14 cellular contexts compared by ENCODE assay signal in the genomic region with DNA sequence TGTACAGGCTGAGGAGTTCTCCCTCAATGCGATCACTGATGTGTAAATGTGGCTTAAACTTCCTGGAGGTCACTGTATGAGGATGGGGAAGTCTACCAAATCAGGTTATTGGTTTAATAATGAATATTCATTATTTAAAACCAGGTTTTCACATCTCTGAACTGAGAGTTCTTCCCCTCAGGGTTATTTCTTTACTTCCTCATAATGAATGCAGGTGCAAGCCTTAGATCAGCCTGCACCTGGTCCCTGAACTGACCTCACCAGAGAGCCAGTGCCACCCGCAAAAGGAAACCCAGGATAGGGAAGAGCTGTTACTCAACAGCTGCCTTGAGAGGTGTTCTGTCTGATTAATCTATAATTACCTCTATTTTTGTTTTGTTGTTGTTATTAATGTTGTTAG.
DNase-seq lines count a peak whose midpoint lies in the region; ATAC-seq and TF ChIP-seq lines count a peak whose summit lies in the region.
"Had no signal": no experiment of that assay in that cellular context is flagged by ENCODE, and none has a peak within 500 bp of the region (broad histone marks: within the 10 kb centered on the region; RNA-seq: fewer than 3 reads in every experiment).

No MANE protein-coding gene starts in this region.

- H3K36me3 Mint-ChIP-seq in activated naive CD4-positive, alpha-beta T cell treated with anti-CD3 and anti-CD28 coated beads for 36 hours (ENCODE audit: low read depth): no peaks in the 10 kb centered on the region

- H3K9me3 Mint-ChIP-seq in activated naive CD4-positive, alpha-beta T cell treated with anti-CD3 and anti-CD28 coated beads for 36 hours: no peaks in the 10 kb centered on the region
- H3K9me3 Mint-ChIP-seq: activated T-helper 1 cell treated with anti-CD3 and anti-CD28 coated beads, Interleukin-12 subunit alpha, Interleukin-12 subunit beta, Interleukin-2, Interleukin-4 antibody, amounts not matched to agents 30 ng/mL and 10 ng/mL and 1 ng/mL, durations not matched to agents 14 hours and 24 hours and 36 hours had no signal

- no peak overlapping the region for H3K27ac Mint-ChIP-seq in activated naive CD4-positive, alpha-beta T cell treated with anti-CD3 and anti-CD28 coated beads for 36 hours
- H3K27ac Mint-ChIP-seq: activated T-helper 1 cell treated with anti-CD3 and anti-CD28 coated beads, Interleukin-12 subunit alpha, Interleukin-12 subunit beta, Interleukin-2, Interleukin-4 antibody, amounts not matched to agents 30 ng/mL and 10 ng/mL and 1 ng/mL, durations not matched to agents 14 hours and 24 hours and 36 hours had no signal

- H3K4me1 ChIP-seq in adrenal gland (replicated peaks in 1 of 2): no peaks in the 10 kb centered on the region

- POLR2A ChIA-PET in GM10248 (lab: Yijun Ruan, JAX): no interaction called here

- H3K27me3 ChIP-seq in adrenal gland: no peaks in the 10 kb centered on the region
- H3K27me3 ChIP-seq: hepatocyte, neutrophil had no signal

- 79 to 93% (median 87%) methylated on average over 2 of the region's 2 CpGs for WGBS in adrenal gland, 4 donors

- intact Hi-C loops in activated naive CD4-positive, alpha-beta T cell treated with anti-CD3 and anti-CD28 coated beads for 36 hours (cut with micrococcal nuclease): no loop called here
- intact Hi-C loops in adrenal gland (cut with DNase I): no loop called here

- H3K9me3 ChIP-seq in adrenal gland (replicated peaks in 1 of 3): no peaks in the 10 kb centered on the region
- H3K9me3 ChIP-seq: neutrophil had no signal

- ATAC-seq in GM19324 (IDR thresholded peaks at IDR 0.05; ENCODE audit: low FRiP score, unreplicated experiment): peak; percentile 96
- peak; percentile 81 for ATAC-seq in HG02884 (IDR thresholded peaks at IDR 0.05; ENCODE audit: unreplicated experiment)

- no peaks in the 10 kb centered on the region for H3K27me3 Mint-ChIP-seq in activated naive CD4-positive, alpha-beta T cell treated with anti-CD3 and anti-CD28 coated beads for 36 hours (ENCODE audit: low read depth)

- TF ChIP-seq CTCF in GM10248 (IDR thresholded peaks at IDR 0.05; ENCODE audit: control extremely low read depth, extremely low read depth, low read depth, missing control alignments) (no peak), adrenal gland (IDR thresholded peaks at IDR 0.05) (no peak)

- H3K4me1 Mint-ChIP-seq in activated naive CD4-positive, alpha-beta T cell treated with anti-CD3 and anti-CD28 coated beads for 36 hours (ENCODE audit: low read depth): no peaks in the 10 kb centered on the region

- TF ChIP-seq POLR2A in adrenal gland (IDR thresholded peaks at IDR 0.05): no peak

- H3K36me3 ChIP-seq in adrenal gland (replicated peaks in 1 of 2): no peaks in the 10 kb centered on the region
- H3K36me3 ChIP-seq: neutrophil had no signal

- CTCF ChIA-PET in GM10248 (lab: Yijun Ruan, JAX): no interaction called here
- CTCF ChIA-PET in activated naive CD4-positive, alpha-beta T cell treated with anti-CD3 and anti-CD28 coated beads for 36 hours (lab: Charles Lee): no interaction called here

- no peak overlapping the region for H3K27ac ChIP-seq in adrenal gland
- H3K27ac ChIP-seq: hepatocyte, neutrophil had no signal

- H3K4me3 Mint-ChIP-seq in activated naive CD4-positive, alpha-beta T cell treated with anti-CD3 and anti-CD28 coated beads for 36 hours: no peak overlapping the region
- H3K4me3 Mint-ChIP-seq: activated T-helper 1 cell treated with anti-CD3 and anti-CD28 coated beads, Interleukin-12 subunit alpha, Interleukin-12 subunit beta, Interleukin-2, Interleukin-4 antibody, amounts not matched to agents 30 ng/mL and 10 ng/mL and 1 ng/mL, durations not matched to agents 14 hours and 24 hours and 36 hours had no signal

- H3K4me3 ChIP-seq in adrenal gland: no peak overlapping the region
- H3K4me3 ChIP-seq: hepatocyte had no signal

- DNase-seq in GM10248 (ENCODE audit: extremely low spot score): peak; percentile 35
- DNase-seq in NCI-H146 (lab: John Stamatoyannopoulos, UW): peak; percentile 19
- DNase-seq in activated naive CD4-positive, alpha-beta T cell treated with anti-CD3 and anti-CD28 coated beads for 36 hours: no peak
- DNase-seq in HuH-7.5 (ENCODE audit: low spot score): no peak
- no peak for DNase-seq in adrenal gland
- no peak for DNase-seq in HUDEP-2 (lab: John Stamatoyannopoulos, UW; ENCODE audit: unreplicated experiment in 76 of 76)
- DNase-seq: HCEC 1CT, NCI-H226, T-helper 2 cell had no signal

Comparison
In these comparisons a context has a peak if more than half of its experiments do, and no peak if none do; other contexts are left out.
1. DNase-seq: peak in GM10248 (single experiment) and NCI-H146 (single experiment); none in activated naive CD4-positive, alpha-beta T cell treated with anti-CD3 and anti-CD28 coated beads for 36 hours (single experiment), HuH-7.5 (single experiment), adrenal gland (0 of 7) and HUDEP-2 (0 of 76).